Comparison of ENCODE assay signal across 1 cellular context in genomic region chr6:159979136-159979874, GRCh38.
TF ChIP-seq lines count a peak whose summit lies in the region.

No MANE protein-coding gene starts in this region.

TF ChIP-seq in SK-N-SH treated with all-trans-retinoic acid at 6 μM for 48 hours, 23 proteins besides CTCF, POLR2A, EP300 and RAD21 (continued from another document):
- TF ChIP-seq, protein P1, sequence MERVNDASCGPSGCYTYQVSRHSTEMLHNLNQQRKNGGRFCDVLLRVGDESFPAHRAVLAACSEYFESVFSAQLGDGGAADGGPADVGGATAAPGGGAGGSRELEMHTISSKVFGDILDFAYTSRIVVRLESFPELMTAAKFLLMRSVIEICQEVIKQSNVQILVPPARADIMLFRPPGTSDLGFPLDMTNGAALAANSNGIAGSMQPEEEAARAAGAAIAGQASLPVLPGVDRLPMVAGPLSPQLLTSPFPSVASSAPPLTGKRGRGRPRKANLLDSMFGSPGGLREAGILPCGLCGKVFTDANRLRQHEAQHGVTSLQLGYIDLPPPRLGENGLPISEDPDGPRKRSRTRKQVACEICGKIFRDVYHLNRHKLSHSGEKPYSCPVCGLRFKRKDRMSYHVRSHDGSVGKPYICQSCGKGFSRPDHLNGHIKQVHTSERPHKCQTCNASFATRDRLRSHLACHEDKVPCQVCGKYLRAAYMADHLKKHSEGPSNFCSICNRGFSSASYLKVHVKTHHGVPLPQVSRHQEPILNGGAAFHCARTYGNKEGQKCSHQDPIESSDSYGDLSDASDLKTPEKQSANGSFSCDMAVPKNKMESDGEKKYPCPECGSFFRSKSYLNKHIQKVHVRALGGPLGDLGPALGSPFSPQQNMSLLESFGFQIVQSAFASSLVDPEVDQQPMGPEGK (CRISPR knock-in tag; IDR thresholded peaks at IDR 0.05; ENCODE audit: borderline replicate concordance), result no peak
- TF ChIP-seq, protein P2, sequence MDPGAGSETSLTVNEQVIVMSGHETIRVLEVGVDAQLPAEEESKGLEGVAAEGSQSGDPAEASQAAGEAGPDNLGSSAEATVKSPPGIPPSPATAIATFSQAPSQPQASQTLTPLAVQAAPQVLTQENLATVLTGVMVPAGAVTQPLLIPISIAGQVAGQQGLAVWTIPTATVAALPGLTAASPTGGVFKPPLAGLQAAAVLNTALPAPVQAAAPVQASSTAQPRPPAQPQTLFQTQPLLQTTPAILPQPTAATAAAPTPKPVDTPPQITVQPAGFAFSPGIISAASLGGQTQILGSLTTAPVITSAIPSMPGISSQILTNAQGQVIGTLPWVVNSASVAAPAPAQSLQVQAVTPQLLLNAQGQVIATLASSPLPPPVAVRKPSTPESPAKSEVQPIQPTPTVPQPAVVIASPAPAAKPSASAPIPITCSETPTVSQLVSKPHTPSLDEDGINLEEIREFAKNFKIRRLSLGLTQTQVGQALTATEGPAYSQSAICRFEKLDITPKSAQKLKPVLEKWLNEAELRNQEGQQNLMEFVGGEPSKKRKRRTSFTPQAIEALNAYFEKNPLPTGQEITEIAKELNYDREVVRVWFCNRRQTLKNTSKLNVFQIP (CRISPR knock-in tag; IDR thresholded peaks at IDR 0.05; ENCODE audit: borderline replicate concordance, low read depth), result no peak
- TF ChIP-seq CREB5 (CRISPR knock-in tag; IDR thresholded peaks at IDR 0.05; ENCODE audit: low read depth) (no peak), OSR1 (CRISPR knock-in tag; IDR thresholded peaks at IDR 0.05) (no peak), ESRRG (CRISPR knock-in tag; IDR thresholded peaks at IDR 0.05) (no peak), SNAI2 (CRISPR knock-in tag; IDR thresholded peaks at IDR 0.05) (no peak), TCF4 (CRISPR knock-in tag; IDR thresholded peaks at IDR 0.05; ENCODE audit: borderline replicate concordance) (no peak), ZNF8 (CRISPR knock-in tag; IDR thresholded peaks at IDR 0.05) (no peak), ISL1 (CRISPR knock-in tag; IDR thresholded peaks at IDR 0.05) (no peak)
